12 cellular contexts compared by ENCODE assay signal in genomic region chrX:8726031-8726652, GRCh38. TPM values are rescaled to one million over a fixed set of nuclear protein-coding genes. Genes with fewer than 3 reads are reported as not detected.
A peak's percentile ranks its signal among the peaks of the same experiment; 100 is the strongest.
DNase-seq lines count a peak whose midpoint lies in the region; ATAC-seq, FAIRE-seq and TF ChIP-seq lines count a peak whose summit lies in the region.
"Had no signal": no experiment of that assay in that cellular context is flagged by ENCODE, and none has a peak within 500 bp of the region (broad histone marks: within the 10 kb centered on the region; RNA-seq: fewer than 3 reads in every experiment).

No MANE protein-coding gene starts in this region.

- no peak for TF ChIP-seq POLR2A in H54 (IDR thresholded peaks at IDR 0.05; ENCODE audit: low read depth, low read length)

- no peaks in the 10 kb centered on the region for H3K4me1 ChIP-seq in fibroblast of lung (ENCODE audit: control insufficient read depth, extremely low read depth, insufficient read depth, low read length)

- no peaks in the 10 kb centered on the region for H3K4me1 Mint-ChIP-seq in activated CD4-positive, alpha-beta T cell treated with anti-CD3 and anti-CD28 coated beads for 36 hours
- H3K4me1 Mint-ChIP-seq in activated CD8-positive, alpha-beta memory T cell treated with anti-CD3 and anti-CD28 coated beads, Interleukin-2, amount 10 ng/mL, durations not matched to agents 7 days and 5 days = no peaks in the 10 kb centered on the region

- intact Hi-C loops in activated CD4-positive, alpha-beta T cell treated with anti-CD3 and anti-CD28 coated beads for 36 hours (cut with DNase I, micrococcal nuclease) = no loop called here

- no peak overlapping the region for H2AFZ ChIP-seq in fibroblast of lung (ENCODE audit: low read length)

- no peak overlapping the region for H3K4me3 Mint-ChIP-seq in activated CD4-positive, alpha-beta T cell treated with anti-CD3 and anti-CD28 coated beads for 36 hours
- H3K4me3 Mint-ChIP-seq in activated CD8-positive, alpha-beta memory T cell treated with anti-CD3 and anti-CD28 coated beads, Interleukin-2, amount 10 ng/mL, durations not matched to agents 7 days and 5 days = no peak overlapping the region
- H3K4me3 Mint-ChIP-seq: natural killer cell treated with Interleukin-12 subunit alpha and Interleukin-12 subunit beta and Interleukin-15 and Interleukin-18, amount 100 ng/mL, for 72 hours had no signal

- no peaks in the 10 kb centered on the region for H3K79me2 ChIP-seq in fibroblast of lung (ENCODE audit: control insufficient read depth, insufficient read depth, low read length)

- CTCF ChIA-PET in activated CD4-positive, alpha-beta T cell treated with anti-CD3 and anti-CD28 coated beads for 36 hours (lab: Charles Lee) = no interaction called here
- CTCF ChIA-PET in activated CD8-positive, alpha-beta memory T cell treated with anti-CD3 and anti-CD28 coated beads, Interleukin-2, amount 10 ng/mL, durations not matched to agents 7 days and 5 days (lab: Charles Lee) = no interaction called here

- H3K9ac ChIP-seq in fibroblast of lung (ENCODE audit: insufficient read depth, low read length) = no peak overlapping the region
- H3K9ac ChIP-seq: KMS-11 had no signal

- H3K36me3 ChIP-seq in fibroblast of lung (ENCODE audit: control insufficient read depth, insufficient read depth, low read length) = no peaks in the 10 kb centered on the region
- H3K36me3 ChIP-seq: upper lobe of left lung had no signal

- H3K27ac Mint-ChIP-seq in activated CD4-positive, alpha-beta T cell treated with anti-CD3 and anti-CD28 coated beads for 36 hours = no peak overlapping the region
- no peak overlapping the region for H3K27ac Mint-ChIP-seq in activated CD8-positive, alpha-beta memory T cell treated with anti-CD3 and anti-CD28 coated beads, Interleukin-2, amount 10 ng/mL, durations not matched to agents 7 days and 5 days
- H3K27ac Mint-ChIP-seq: natural killer cell treated with Interleukin-12 subunit alpha and Interleukin-12 subunit beta and Interleukin-15 and Interleukin-18, amount 100 ng/mL, for 72 hours had no signal

- no peaks in the 10 kb centered on the region for H3K9me3 Mint-ChIP-seq in activated CD4-positive, alpha-beta T cell treated with anti-CD3 and anti-CD28 coated beads for 36 hours (ENCODE audit: low read depth)
- no peaks in the 10 kb centered on the region for H3K9me3 Mint-ChIP-seq in activated CD8-positive, alpha-beta memory T cell treated with anti-CD3 and anti-CD28 coated beads, Interleukin-2, amount 10 ng/mL, durations not matched to agents 7 days and 5 days (ENCODE audit: low read depth)

- no peak overlapping the region for H3K4me2 ChIP-seq in fibroblast of lung (ENCODE audit: extremely low read depth, insufficient read depth, low read length)
- H3K4me2 ChIP-seq: KMS-11 had no signal

- no peak for FAIRE-seq in H54 (lab: Jason Lieb, UNC)
- FAIRE-seq: keratinocyte had no signal

- no peak overlapping the region for H3K27ac ChIP-seq in fibroblast of lung (ENCODE audit: insufficient read depth, low read length)
- H3K27ac ChIP-seq: KMS-11 had no signal

- peaks cover 4% of the 10 kb centered on the region for H3K27me3 ChIP-seq in fibroblast of lung (ENCODE audit: control insufficient read depth, insufficient read depth, low read length)

- H4K20me1 ChIP-seq in fibroblast of lung (ENCODE audit: control insufficient read depth, extremely low read depth, insufficient read depth, low read length) = no peaks in the 10 kb centered on the region

- H3K36me3 Mint-ChIP-seq in activated CD4-positive, alpha-beta T cell treated with anti-CD3 and anti-CD28 coated beads for 36 hours (ENCODE audit: low read depth) = no peaks in the 10 kb centered on the region
- H3K36me3 Mint-ChIP-seq in activated CD8-positive, alpha-beta memory T cell treated with anti-CD3 and anti-CD28 coated beads, Interleukin-2, amount 10 ng/mL, durations not matched to agents 7 days and 5 days = no peaks in the 10 kb centered on the region
- H3K36me3 Mint-ChIP-seq: natural killer cell treated with Interleukin-12 subunit alpha and Interleukin-12 subunit beta and Interleukin-15 and Interleukin-18, amount 100 ng/mL, for 72 hours had no signal

- ATAC-seq in HG02884 (IDR thresholded peaks at IDR 0.05; ENCODE audit: unreplicated experiment) = no peak
- ATAC-seq in activated CD4-positive, alpha-beta T cell treated with anti-CD3 and anti-CD28 coated beads for 36 hours = no peak
- ATAC-seq in activated CD8-positive, alpha-beta memory T cell treated with anti-CD3 and anti-CD28 coated beads, Interleukin-2, amount 10 ng/mL, durations not matched to agents 7 days and 5 days = no peak

- TF ChIP-seq CTCF in fibroblast of lung (conservative IDR thresholded peaks at IDR 0.05 in 1 of 2, IDR thresholded peaks at IDR 0.05 in 1 of 2; ENCODE audit: low read depth in 1 of 2, low read length in 2 of 2) = no peak

- H3K27me3 Mint-ChIP-seq in activated CD4-positive, alpha-beta T cell treated with anti-CD3 and anti-CD28 coated beads for 36 hours = peaks cover 29% of the 10 kb centered on the region
- peaks cover 35% of the 10 kb centered on the region for H3K27me3 Mint-ChIP-seq in activated CD8-positive, alpha-beta memory T cell treated with anti-CD3 and anti-CD28 coated beads, Interleukin-2, amount 10 ng/mL, durations not matched to agents 7 days and 5 days

- POLR2A ChIA-PET in activated CD4-positive, alpha-beta T cell treated with anti-CD3 and anti-CD28 coated beads for 36 hours (lab: Charles Lee) = no interaction called here

- H3K4me3 ChIP-seq in fibroblast of lung (replicated peaks in 1 of 4; ENCODE audit: control extremely low read depth in 1 of 4, insufficient read depth in 1 of 4, low read depth in 3 of 4, low read length in 4 of 4) = no peak overlapping the region
- H3K4me3 ChIP-seq: upper lobe of left lung had no signal

- DNase-seq in DMS153 treated with DMSO at 0.1 percent for 48 hours (lab: John Stamatoyannopoulos, UW; ENCODE audit: unreplicated experiment) = peak; percentile 68
- peak; percentile 84 for DNase-seq in NCI-H1092 (lab: John Stamatoyannopoulos, UW)
- peak; percentile 96 for DNase-seq in NCI-H748 (lab: John Stamatoyannopoulos, UW; ENCODE audit: unreplicated experiment)
- peak; percentile 11 to 70 for DNase-seq in fibroblast of lung (ENCODE audit: low read depth in 2 of 2)
- DNase-seq in H54 (ENCODE audit: insufficient read length, low spot score) = no peak
- DNase-seq in activated CD4-positive, alpha-beta T cell treated with anti-CD3 and anti-CD28 coated beads for 36 hours = no peak
- DNase-seq in activated CD8-positive, alpha-beta memory T cell treated with anti-CD3 and anti-CD28 coated beads, Interleukin-2, amount 10 ng/mL, durations not matched to agents 7 days and 5 days = no peak
- DNase-seq: upper lobe of left lung had no signal

- no peaks in the 10 kb centered on the region for H3K9me3 ChIP-seq in fibroblast of lung (ENCODE audit: control insufficient read depth, insufficient read depth, low read depth, low read length)
- H3K9me3 ChIP-seq: upper lobe of left lung had no signal

RNA-seq across cellular contexts. Expression of gene ANOS1, which starts 5.8 kb away (rescaled TPM):
- total RNA-seq in fibroblast of lung = under 0.01 TPM in 2 replicates
- 0.07 and 0.14 TPM in 2 replicates for polyA plus RNA-seq in fibroblast of lung
- 0.08 TPM in 1 of 2 replicates, not detected in the other for polyA plus RNA-seq in fibroblast of lung (2012)
- not detected in 2 replicates for polyA minus RNA-seq in fibroblast of lung (ENCODE audit: low replicate concordance)
- total RNA-seq in activated CD4-positive, alpha-beta T cell treated with anti-CD3 and anti-CD28 coated beads for 36 hours = not detected
- not detected for total RNA-seq in activated CD8-positive, alpha-beta memory T cell treated with anti-CD3 and anti-CD28 coated beads, Interleukin-2, amount 10 ng/mL, durations not matched to agents 7 days and 5 days
- total RNA-seq: natural killer cell treated with Interleukin-12 subunit alpha and Interleukin-12 subunit beta and Interleukin-15 and Interleukin-18, amount 100 ng/mL, for 72 hours had no signal

Comparison
In these comparisons a context has a peak if more than half of its experiments do, and no peak if none do; other contexts are left out.
1. DNase-seq: peak in DMS153 treated with DMSO at 0.1 percent for 48 hours (single experiment), NCI-H1092 (single experiment), NCI-H748 (single experiment) and fibroblast of lung (2 of 2); none in H54 (single experiment), activated CD4-positive, alpha-beta T cell treated with anti-CD3 and anti-CD28 coated beads for 36 hours (single experiment) and activated CD8-positive, alpha-beta memory T cell treated with anti-CD3 and anti-CD28 coated beads, Interleukin-2, amount 10 ng/mL, durations not matched to agents 7 days and 5 days (single experiment).